In genomic region chr19:47406711-47407416, GRCh38 we compare ENCODE assay signal across 12 cellular contexts. TPM values are rescaled to one million over a fixed set of nuclear protein-coding genes. Genes with fewer than 3 reads are reported as not detected.
DNase-seq lines count a peak whose midpoint lies in the region; ATAC-seq and TF ChIP-seq lines count a peak whose summit lies in the region.
"Had no signal": no experiment of that assay in that cellular context is flagged by ENCODE, and none has a peak within 500 bp of the region (broad histone marks: within the 10 kb centered on the region; RNA-seq: fewer than 3 reads in every experiment).

No MANE protein-coding gene starts in this region.

- intact Hi-C loops in right cardiac atrium (cut with DNase I) (no loop called here), Right ventricle myocardium inferior (cut with DNase I) (no loop called here), left colon (cut with DNase I, micrococcal nuclease) (no loop called here), ascending aorta (cut with DNase I) (no loop called here)

- ATAC-seq in right cardiac atrium, result peak; percentile 39
- ATAC-seq in Right ventricle myocardium inferior, result no peak
- peak; percentile 23 for ATAC-seq in left colon
- no peak for ATAC-seq in HG02852 (IDR thresholded peaks at IDR 0.05; ENCODE audit: unreplicated experiment)

- WGBS in right cardiac atrium, result 22% methylated on average over 46 of the region's 47 CpGs

- no peaks in the 10 kb centered on the region for H3K4me1 ChIP-seq in right cardiac atrium (ENCODE audit: control insufficient read depth, insufficient read depth, low read length)
- no peaks in the 10 kb centered on the region for H3K4me1 ChIP-seq in ascending aorta
- H3K4me1 ChIP-seq: left ventricle myocardium inferior, prostate gland had no signal

- H3K9me3 ChIP-seq in right cardiac atrium (ENCODE audit: control insufficient read depth, low read length), result no peaks in the 10 kb centered on the region
- H3K9me3 ChIP-seq in ascending aorta, result no peaks in the 10 kb centered on the region
- H3K9me3 ChIP-seq: left ventricle myocardium inferior, prostate gland had no signal

- no peak for TF ChIP-seq CTCF in ascending aorta (IDR thresholded peaks at IDR 0.05)

- H3K4me3 ChIP-seq in right cardiac atrium (ENCODE audit: low read length), result no peak overlapping the region
- H3K4me3 ChIP-seq in ascending aorta, result no peak overlapping the region
- H3K4me3 ChIP-seq: left ventricle myocardium inferior, prostate gland had no signal

- H3K36me3 ChIP-seq in ascending aorta, result no peaks in the 10 kb centered on the region
- H3K36me3 ChIP-seq: left ventricle myocardium inferior, prostate gland had no signal

- H3K27me3 ChIP-seq in right cardiac atrium (ENCODE audit: control insufficient read depth, insufficient read depth) (no peaks in the 10 kb centered on the region), ascending aorta (peaks cover 5% of the 10 kb centered on the region)

- no peak for DNase-seq in right cardiac atrium
- DNase-seq in Right ventricle myocardium inferior (ENCODE audit: missing footprints), result no peak
- peak; percentile 38 for DNase-seq in UCSD-AML1 (lab: John Stamatoyannopoulos, UW; ENCODE audit: unreplicated experiment)
- no peak for DNase-seq in left colon
- no peak for DNase-seq in NCI-H510A treated with DMSO at 0.1 percent for 48 hours (lab: John Stamatoyannopoulos, UW)
- DNase-seq in ascending aorta (ENCODE audit: low spot score in 2 of 2), result no peak
- no peak for DNase-seq in stimulated activated naive CD4-positive, alpha-beta T cell treated with Interleukin-2 at 50 U/mL for 16 hours (lab: John Stamatoyannopoulos, UW)
- DNase-seq: C1 segment of cervical spinal cord, left ventricle myocardium inferior, NCI-H1092 treated with DMSO at 0.1 percent for 48 hours had no signal

- no peak overlapping the region for H3K27ac ChIP-seq in right cardiac atrium (ENCODE audit: low read length)
- no peak overlapping the region for H3K27ac ChIP-seq in ascending aorta
- H3K27ac ChIP-seq: left ventricle myocardium inferior, prostate gland had no signal

RNA-seq across cellular contexts. Expression of gene MEIS3, which starts 12.5 kb away (rescaled TPM):
- total RNA-seq in right cardiac atrium (1 to 10 TPM; 2.6 to 9.8 (median 6.1) TPM), Right ventricle myocardium inferior (3.8 TPM), left colon (1 to 10 TPM; 2.5 to 2.7 TPM), ascending aorta (28.6 TPM)
- polyA plus RNA-seq in right cardiac atrium, result 4.1 TPM

RNA-seq across cellular contexts. Expression of gene DHX34, which starts 57.7 kb away (rescaled TPM):
- total RNA-seq in right cardiac atrium, result 1 to 10 TPM; 5.5 to 8.1 (median 6.1) TPM
- polyA plus RNA-seq in right cardiac atrium, result 5.5 TPM
- 8.0 TPM for total RNA-seq in Right ventricle myocardium inferior
- 10 to 100 TPM in 1 of 2 donors, 1 to 10 TPM in 1; 8.5 to 10.6 TPM for total RNA-seq in left colon
- 8.0 TPM for total RNA-seq in ascending aorta

Comparison
In these comparisons a context has a peak if more than half of its experiments do, and no peak if none do; other contexts are left out.
1. ATAC-seq: peak in right cardiac atrium (2 of 2) and left colon (single experiment); none in Right ventricle myocardium inferior (single experiment) and HG02852 (single experiment).